Comparison of ENCODE assay signal across 15 cellular contexts in the genomic region with DNA sequence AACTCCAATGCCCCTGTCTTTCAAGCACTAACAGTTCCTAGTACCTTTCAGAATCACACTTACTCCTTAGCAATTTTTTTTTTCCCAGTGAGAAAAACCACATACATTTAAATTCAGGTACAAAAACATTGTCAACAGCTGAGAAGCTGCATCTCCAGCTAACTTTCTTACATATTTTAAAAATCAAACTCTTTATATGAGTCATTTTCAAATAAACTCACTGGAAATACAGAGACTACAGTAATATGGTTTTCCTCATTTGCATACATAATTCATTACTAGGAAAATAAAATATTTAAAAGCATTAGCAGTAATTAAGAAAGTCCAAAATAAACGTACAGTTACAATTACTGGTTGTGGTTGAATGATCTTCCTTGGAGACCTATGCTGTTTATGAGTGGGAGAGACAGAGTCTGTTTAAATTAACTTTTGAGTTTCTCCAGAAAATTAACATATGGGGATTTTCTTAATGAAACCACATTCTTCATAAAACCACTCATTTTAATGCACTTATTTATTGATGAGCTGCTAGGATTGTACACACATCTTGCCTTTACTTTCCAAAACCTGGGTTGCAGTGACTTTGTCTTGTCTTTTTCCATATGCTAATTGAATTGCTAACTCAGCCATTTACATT. TPM values are rescaled to one million over a fixed set of nuclear protein-coding genes. Genes with fewer than 3 reads are reported as not detected.
DNase-seq lines count a peak whose midpoint lies in the region; ATAC-seq and TF ChIP-seq lines count a peak whose summit lies in the region.
"Had no signal": no experiment of that assay in that cellular context is flagged by ENCODE, and none has a peak within 500 bp of the region (broad histone marks: within the 10 kb centered on the region; RNA-seq: fewer than 3 reads in every experiment).

No MANE protein-coding gene starts in this region.

- H3K9me3 ChIP-seq in OCI-LY3 (ENCODE audit: insufficient read depth, low read length), result peaks cover 3% of the 10 kb centered on the region; the same call in 1 of the 2 replicates
- H3K9me3 ChIP-seq: Caco-2, HAP-1 had no signal

- peaks cover 38% of the 10 kb centered on the region for H3K4me1 ChIP-seq in OCI-LY3 (ENCODE audit: low read length)
- H3K4me1 ChIP-seq: Caco-2, HAP-1 had no signal

- peaks cover 22% of the 10 kb centered on the region for H3K4me1 Mint-ChIP-seq in activated CD8-positive, alpha-beta T cell treated with anti-CD3 and anti-CD28 coated beads for 36 hours (ENCODE audit: low read depth)
- peaks cover 2% of the 10 kb centered on the region for H3K4me1 Mint-ChIP-seq in activated CD8-positive, alpha-beta T cell treated with anti-CD3 and anti-CD28 coated beads, Interleukin-2, amount 10 ng/mL, durations not matched to agents 7 days and 5 days (ENCODE audit: low read depth)
- H3K4me1 Mint-ChIP-seq in natural killer cell treated with Interleukin-12 subunit alpha and Interleukin-12 subunit beta and Interleukin-15 and Interleukin-18, amount 100 ng/mL, for 72 hours (ENCODE audit: low read depth in 2 of 2), result peaks cover 42 to 43% of the 10 kb centered on the region in 2 donors
- H3K4me1 Mint-ChIP-seq in natural killer cell, result peaks cover 0 to 9% of the 10 kb centered on the region in 2 donors
- peaks cover 0 to 11% of the 10 kb centered on the region in 2 donors for H3K4me1 Mint-ChIP-seq in stimulated activated naive B cell treated with anti-CD40 and anti-IgM and Interleukin-4, amounts not matched to agents 10 μg/mL and 1 μg/mL and 100 μg/mL, for 72 hours

- no peaks in the 10 kb centered on the region for H3K36me3 ChIP-seq in OCI-LY3 (replicated peaks; ENCODE audit: low read depth, low read length)
- H3K36me3 ChIP-seq: HAP-1 had no signal

- peak overlapping the region; percentile 53 for H3K4me2 ChIP-seq in OCI-LY3 (ENCODE audit: low read length)

- H3K4me3 ChIP-seq in OCI-LY3 (ENCODE audit: low read length), result peak overlapping the region; percentile 17
- H3K4me3 ChIP-seq: HAP-1 had no signal

- TF ChIP-seq CTCF in activated CD8-positive, alpha-beta T cell treated with anti-CD3 and anti-CD28 coated beads for 36 hours (IDR thresholded peaks at IDR 0.05), result no peak
- TF ChIP-seq CTCF in natural killer cell (IDR thresholded peaks at IDR 0.05) (no peak), OCI-LY3 (IDR thresholded peaks at IDR 0.05; ENCODE audit: low read depth, low read length) (no peak)

- no peak overlapping the region for H2AFZ ChIP-seq in OCI-LY3 (ENCODE audit: low read depth, low read length)

- H3K4me3 Mint-ChIP-seq in activated CD8-positive, alpha-beta T cell treated with anti-CD3 and anti-CD28 coated beads for 36 hours, result no peak overlapping the region
- no peak overlapping the region for H3K4me3 Mint-ChIP-seq in activated CD8-positive, alpha-beta T cell treated with anti-CD3 and anti-CD28 coated beads, Interleukin-2, amount 10 ng/mL, durations not matched to agents 7 days and 5 days
- H3K4me3 Mint-ChIP-seq in natural killer cell treated with Interleukin-12 subunit alpha and Interleukin-12 subunit beta and Interleukin-15 and Interleukin-18, amount 100 ng/mL, for 72 hours, result peak overlapping the region; percentile 76
- no peak overlapping the region for H3K4me3 Mint-ChIP-seq in natural killer cell
- H3K4me3 Mint-ChIP-seq in stimulated activated naive B cell treated with anti-CD40 and anti-IgM and Interleukin-4, amounts not matched to agents 10 μg/mL and 1 μg/mL and 100 μg/mL, for 72 hours, result no peak overlapping the region
- H3K4me3 Mint-ChIP-seq: CD4-positive, alpha-beta T cell had no signal

- intact Hi-C loops in activated CD8-positive, alpha-beta T cell treated with anti-CD3 and anti-CD28 coated beads for 36 hours (cut with micrococcal nuclease), result no loop called here
- intact Hi-C loops in natural killer cell (cut with micrococcal nuclease), result no loop called here

- no peaks in the 10 kb centered on the region for H3K9me3 Mint-ChIP-seq in activated CD8-positive, alpha-beta T cell treated with anti-CD3 and anti-CD28 coated beads for 36 hours
- no peaks in the 10 kb centered on the region for H3K9me3 Mint-ChIP-seq in activated CD8-positive, alpha-beta T cell treated with anti-CD3 and anti-CD28 coated beads, Interleukin-2, amount 10 ng/mL, durations not matched to agents 7 days and 5 days (ENCODE audit: insufficient read depth)
- H3K9me3 Mint-ChIP-seq in natural killer cell treated with Interleukin-12 subunit alpha and Interleukin-12 subunit beta and Interleukin-15 and Interleukin-18, amount 100 ng/mL, for 72 hours, result peaks cover 10% of the 10 kb centered on the region
- no peaks in the 10 kb centered on the region for H3K9me3 Mint-ChIP-seq in natural killer cell
- peaks cover 3 to 4% of the 10 kb centered on the region in 2 donors for H3K9me3 Mint-ChIP-seq in stimulated activated naive B cell treated with anti-CD40 and anti-IgM and Interleukin-4, amounts not matched to agents 10 μg/mL and 1 μg/mL and 100 μg/mL, for 72 hours
- H3K9me3 Mint-ChIP-seq: CD4-positive, alpha-beta T cell had no signal

- 0 out of 2 replicates have a peak, but pooled peaks cover 4% of the 10 kb centered on the region for H3K27me3 ChIP-seq in OCI-LY3 (ENCODE audit: low read depth, low read length)

- no peak overlapping the region for H3K9ac ChIP-seq in OCI-LY3 (ENCODE audit: low read length)

- no peaks in the 10 kb centered on the region for H3K36me3 Mint-ChIP-seq in activated CD8-positive, alpha-beta T cell treated with anti-CD3 and anti-CD28 coated beads for 36 hours (ENCODE audit: low read depth)
- no peaks in the 10 kb centered on the region for H3K36me3 Mint-ChIP-seq in activated CD8-positive, alpha-beta T cell treated with anti-CD3 and anti-CD28 coated beads, Interleukin-2, amount 10 ng/mL, durations not matched to agents 7 days and 5 days (ENCODE audit: low read depth)
- H3K36me3 Mint-ChIP-seq in natural killer cell treated with Interleukin-12 subunit alpha and Interleukin-12 subunit beta and Interleukin-15 and Interleukin-18, amount 100 ng/mL, for 72 hours, result peaks cover 13% of the 10 kb centered on the region
- no peaks in the 10 kb centered on the region for H3K36me3 Mint-ChIP-seq in natural killer cell
- no peaks in the 10 kb centered on the region for H3K36me3 Mint-ChIP-seq in stimulated activated naive B cell treated with anti-CD40 and anti-IgM and Interleukin-4, amounts not matched to agents 10 μg/mL and 1 μg/mL and 100 μg/mL, for 72 hours

- peaks cover 10% of the 10 kb centered on the region for H3K27me3 Mint-ChIP-seq in activated CD8-positive, alpha-beta T cell treated with anti-CD3 and anti-CD28 coated beads for 36 hours
- peaks cover 12% of the 10 kb centered on the region for H3K27me3 Mint-ChIP-seq in activated CD8-positive, alpha-beta T cell treated with anti-CD3 and anti-CD28 coated beads, Interleukin-2, amount 10 ng/mL, durations not matched to agents 7 days and 5 days (ENCODE audit: low read depth)
- H3K27me3 Mint-ChIP-seq in natural killer cell treated with Interleukin-12 subunit alpha and Interleukin-12 subunit beta and Interleukin-15 and Interleukin-18, amount 100 ng/mL, for 72 hours, result no peaks in the 10 kb centered on the region
- peaks cover 7 to 40% of the 10 kb centered on the region in 2 donors for H3K27me3 Mint-ChIP-seq in natural killer cell (ENCODE audit: low read depth in 2 of 2)
- peaks cover 40 to 43% of the 10 kb centered on the region in 2 donors for H3K27me3 Mint-ChIP-seq in stimulated activated naive B cell treated with anti-CD40 and anti-IgM and Interleukin-4, amounts not matched to agents 10 μg/mL and 1 μg/mL and 100 μg/mL, for 72 hours

- no peaks in the 10 kb centered on the region for H3K79me2 ChIP-seq in OCI-LY3 (ENCODE audit: low read length)

- peak; percentile 24 for ATAC-seq in activated CD8-positive, alpha-beta T cell treated with anti-CD3 and anti-CD28 coated beads for 36 hours
- no peak for ATAC-seq in activated CD8-positive, alpha-beta T cell treated with anti-CD3 and anti-CD28 coated beads, Interleukin-2, amount 10 ng/mL, durations not matched to agents 7 days and 5 days
- ATAC-seq in natural killer cell treated with Interleukin-12 subunit alpha and Interleukin-12 subunit beta and Interleukin-15 and Interleukin-18, amount 100 ng/mL, for 72 hours, result peak; percentile 39 to 67
- ATAC-seq in natural killer cell (no peak), HG02938 (IDR thresholded peaks at IDR 0.05; ENCODE audit: unreplicated experiment) (no peak)
- ATAC-seq in stimulated activated naive B cell treated with anti-CD40 and anti-IgM and Interleukin-4, amounts not matched to agents 10 μg/mL and 1 μg/mL and 100 μg/mL, for 72 hours (replicated peaks), result peak; percentile 67 to 74

- no peak overlapping the region for H3K27ac Mint-ChIP-seq in activated CD8-positive, alpha-beta T cell treated with anti-CD3 and anti-CD28 coated beads for 36 hours
- H3K27ac Mint-ChIP-seq in activated CD8-positive, alpha-beta T cell treated with anti-CD3 and anti-CD28 coated beads, Interleukin-2, amount 10 ng/mL, durations not matched to agents 7 days and 5 days, result no peak overlapping the region
- H3K27ac Mint-ChIP-seq in natural killer cell treated with Interleukin-12 subunit alpha and Interleukin-12 subunit beta and Interleukin-15 and Interleukin-18, amount 100 ng/mL, for 72 hours, result peak overlapping the region; percentile 43 to 82
- no peak overlapping the region for H3K27ac Mint-ChIP-seq in natural killer cell
- H3K27ac Mint-ChIP-seq in stimulated activated naive B cell treated with anti-CD40 and anti-IgM and Interleukin-4, amounts not matched to agents 10 μg/mL and 1 μg/mL and 100 μg/mL, for 72 hours, result no peak overlapping the region
- H3K27ac Mint-ChIP-seq: CD4-positive, alpha-beta T cell had no signal

- no peak for DNase-seq in activated CD8-positive, alpha-beta T cell treated with anti-CD3 and anti-CD28 coated beads for 36 hours
- no peak for DNase-seq in activated CD8-positive, alpha-beta T cell treated with anti-CD3 and anti-CD28 coated beads, Interleukin-2, amount 10 ng/mL, durations not matched to agents 7 days and 5 days
- DNase-seq in natural killer cell treated with Interleukin-12 subunit alpha and Interleukin-12 subunit beta and Interleukin-15 and Interleukin-18, amount 100 ng/mL, for 72 hours (ENCODE audit: low spot score), result no peak
- DNase-seq in natural killer cell (no peak), HCEC 1CT (no peak)
- no peak for DNase-seq in stimulated activated naive B cell treated with anti-CD40 and anti-IgM and Interleukin-4, amounts not matched to agents 10 μg/mL and 1 μg/mL and 100 μg/mL, for 72 hours
- DNase-seq: AML-193; Caco-2; CD4-positive, alpha-beta T cell; IMR-90 had no signal

- POLR2A ChIA-PET in activated CD8-positive, alpha-beta T cell treated with anti-CD3 and anti-CD28 coated beads for 36 hours (lab: Charles Lee), result no interaction called here
- POLR2A ChIA-PET in activated CD8-positive, alpha-beta T cell treated with anti-CD3 and anti-CD28 coated beads, Interleukin-2, amount 10 ng/mL, durations not matched to agents 7 days and 5 days (lab: Charles Lee), result no interaction called here

- H4K20me1 ChIP-seq in OCI-LY3 (ENCODE audit: insufficient read depth, low read length), result no peaks in the 10 kb centered on the region

- no peak overlapping the region for H3K27ac ChIP-seq in OCI-LY3 (ENCODE audit: low read length)
- H3K27ac ChIP-seq: C4-2B had no signal

- CTCF ChIA-PET in activated CD8-positive, alpha-beta T cell treated with anti-CD3 and anti-CD28 coated beads for 36 hours (lab: Charles Lee), result interaction anchor here (0.7 to 4.6 kb wide), 4 partner anchors 10 to 161 kb away, joined by 3 to 21 read pairs (median 4); a partner anchor contains a TSS
- CTCF ChIA-PET in activated CD8-positive, alpha-beta T cell treated with anti-CD3 and anti-CD28 coated beads, Interleukin-2, amount 10 ng/mL, durations not matched to agents 7 days and 5 days (lab: Charles Lee), result interaction anchor here (1.2 to 1.8 kb wide), 5 partner anchors 10 to 208 kb away, joined by 3 to 6 read pairs (median 5); a partner anchor contains a TSS

RNA-seq across cellular contexts. Expression of a gene that starts 9.8 kb away (rescaled TPM):
- total RNA-seq in activated CD8-positive, alpha-beta T cell treated with anti-CD3 and anti-CD28 coated beads for 36 hours, result not detected
- not detected for total RNA-seq in activated CD8-positive, alpha-beta T cell treated with anti-CD3 and anti-CD28 coated beads, Interleukin-2, amount 10 ng/mL, durations not matched to agents 7 days and 5 days
- 10 to 100 TPM in 1 of 2 donors, 1 to 10 TPM in 1; 5.9 to 11.3 TPM for total RNA-seq in natural killer cell treated with Interleukin-12 subunit alpha and Interleukin-12 subunit beta and Interleukin-15 and Interleukin-18, amount 100 ng/mL, for 72 hours
- total RNA-seq in natural killer cell, result not detected
- total RNA-seq: Caco-2; CD4-positive, alpha-beta T cell; H4; IMR-90 had no signal

Comparison
In these comparisons a context has a peak if more than half of its experiments do, and no peak if none do; other contexts are left out.
1. ATAC-seq: peak in activated CD8-positive, alpha-beta T cell treated with anti-CD3 and anti-CD28 coated beads for 36 hours (single experiment), natural killer cell treated with Interleukin-12 subunit alpha and Interleukin-12 subunit beta and Interleukin-15 and Interleukin-18, amount 100 ng/mL, for 72 hours (2 of 2) and stimulated activated naive B cell treated with anti-CD40 and anti-IgM and Interleukin-4, amounts not matched to agents 10 μg/mL and 1 μg/mL and 100 μg/mL, for 72 hours (2 of 2); none in activated CD8-positive, alpha-beta T cell treated with anti-CD3 and anti-CD28 coated beads, Interleukin-2, amount 10 ng/mL, durations not matched to agents 7 days and 5 days (single experiment), natural killer cell (0 of 3) and HG02938 (single experiment).
2. H3K27ac Mint-ChIP-seq: peak in natural killer cell treated with Interleukin-12 subunit alpha and Interleukin-12 subunit beta and Interleukin-15 and Interleukin-18, amount 100 ng/mL, for 72 hours (2 of 2); none in activated CD8-positive, alpha-beta T cell treated with anti-CD3 and anti-CD28 coated beads for 36 hours (single experiment), activated CD8-positive, alpha-beta T cell treated with anti-CD3 and anti-CD28 coated beads, Interleukin-2, amount 10 ng/mL, durations not matched to agents 7 days and 5 days (single experiment), natural killer cell (0 of 2) and stimulated activated naive B cell treated with anti-CD40 and anti-IgM and Interleukin-4, amounts not matched to agents 10 μg/mL and 1 μg/mL and 100 μg/mL, for 72 hours (single experiment).
3. RNA of a gene that starts 9.8 kb away (total RNA-seq): 5.9 to 11.3 TPM in natural killer cell treated with Interleukin-12 subunit alpha and Interleukin-12 subunit beta and Interleukin-15 and Interleukin-18, amount 100 ng/mL, for 72 hours; not detected in activated CD8-positive, alpha-beta T cell treated with anti-CD3 and anti-CD28 coated beads for 36 hours, not detected in activated CD8-positive, alpha-beta T cell treated with anti-CD3 and anti-CD28 coated beads, Interleukin-2, amount 10 ng/mL, durations not matched to agents 7 days and 5 days and not detected in natural killer cell; every median in the first group is over 4 times any median in the second.